8 cellular contexts compared by ENCODE assay signal in genomic region chr10:100009283-100009792, GRCh38. TPM values are rescaled to one million over a fixed set of nuclear protein-coding genes. Genes with fewer than 3 reads are reported as not detected.
DNase-seq lines count a peak whose midpoint lies in the region; ATAC-seq and TF ChIP-seq lines count a peak whose summit lies in the region.

No MANE protein-coding gene starts in this region.

- in situ Hi-C loops in astrocyte of the cerebellum (cut with HindIII; ENCODE audit: low sequenced_read_pairs), result no loop called here

- peak overlapping the region; percentile 65 for H3K27ac ChIP-seq in skeletal muscle tissue (ENCODE audit: low read depth, low read length)

- no peaks in the 10 kb centered on the region for H3K36me3 ChIP-seq in iPS-15b (ENCODE audit: control insufficient read depth, insufficient read depth, low read length)
- H3K36me3 ChIP-seq in skeletal muscle tissue (ENCODE audit: control insufficient read depth in 3 of 3, insufficient read depth in 3 of 3, low read length in 3 of 3), result no peaks in the 10 kb centered on the region

- H3K27me3 ChIP-seq in iPS-15b (ENCODE audit: control insufficient read depth, insufficient read depth, low read length) (peaks cover 9% of the 10 kb centered on the region), skeletal muscle tissue (ENCODE audit: control insufficient read depth in 3 of 3, insufficient read depth in 3 of 3, low read length in 3 of 3) (no peaks in the 10 kb centered on the region)

- H3K9ac ChIP-seq in iPS-15b (ENCODE audit: low read depth, low read length) (peak overlapping the region; percentile 50), skeletal muscle tissue (ENCODE audit: low read depth in 1 of 3, low read length in 3 of 3) (peak overlapping the region; percentile 88 to 96 (median 93))

- H3K4me3 ChIP-seq in astrocyte of the cerebellum (ENCODE audit: low read depth, low read length) (peak overlapping the region; percentile 88), iPS-15b (ENCODE audit: low read depth, low read length) (peak overlapping the region; percentile 81), skeletal muscle tissue (ENCODE audit: low read length in 3 of 3) (peak overlapping the region; percentile 89 to 98 (median 96))

- DNase-seq in AG09319 (ENCODE audit: extremely low read depth, low read depth) (no peak), NCI-H1694 (lab: John Stamatoyannopoulos, UW) (peak; percentile 6), astrocyte of the cerebellum (ENCODE audit: low read depth) (no peak), cortex of kidney (lab: John Stamatoyannopoulos, UW) (no peak)

- no peaks in the 10 kb centered on the region for H3K9me3 ChIP-seq in iPS-15b (ENCODE audit: control insufficient read depth, insufficient read depth, low read length)
- no peaks in the 10 kb centered on the region for H3K9me3 ChIP-seq in skeletal muscle tissue (ENCODE audit: control insufficient read depth in 3 of 3, low read length in 3 of 3)

- ATAC-seq in HG02642 (IDR thresholded peaks at IDR 0.05; ENCODE audit: poor library complexity, unreplicated experiment), result peak; percentile 57

- TF ChIP-seq CTCF in AG09319 (IDR thresholded peaks at IDR 0.05; ENCODE audit: low read depth, low read length), result peak; percentile 44
- TF ChIP-seq CTCF in GM12872 (IDR thresholded peaks at IDR 0.05; ENCODE audit: insufficient read depth, low read depth, low read length), result peak; percentile 61
- peak; percentile 56 for TF ChIP-seq CTCF in astrocyte of the cerebellum (IDR thresholded peaks at IDR 0.05; ENCODE audit: low read depth, low read length, missing control alignments)

- H3K4me1 ChIP-seq in iPS-15b (ENCODE audit: control insufficient read depth, insufficient read depth, low read length) (peaks cover 7% of the 10 kb centered on the region), skeletal muscle tissue (ENCODE audit: control insufficient read depth in 3 of 3, insufficient read depth in 3 of 3, low read length in 3 of 3) (peaks cover 27 to 43% (median 36%) of the 10 kb centered on the region in 3 donors)

RNA-seq across cellular contexts. Expression of gene DNMBP, which starts 0.4 kb away (rescaled TPM):
- total RNA-seq in skeletal muscle tissue, result 15.1 TPM
